Comparison of ENCODE assay signal across 23 cellular contexts in genomic region chr16:79175286-79176057, GRCh38.
A peak's percentile ranks its signal among the peaks of the same experiment; 100 is the strongest.
DNase-seq lines count a peak whose midpoint lies in the region; ATAC-seq and TF ChIP-seq lines count a peak whose summit lies in the region.
"Had no signal": no experiment of that assay in that cellular context is flagged by ENCODE, and none has a peak within 500 bp of the region (broad histone marks: within the 10 kb centered on the region; RNA-seq: fewer than 3 reads in every experiment).

No MANE protein-coding gene starts in this region.

- CTCF ChIA-PET in activated CD4-positive, alpha-beta memory T cell treated with anti-CD3 and anti-CD28 coated beads for 36 hours (lab: Charles Lee), result no interaction called here
- CTCF ChIA-PET in activated CD4-positive, alpha-beta memory T cell treated with anti-CD3 and anti-CD28 coated beads, Interleukin-2, amount 10 ng/mL, durations not matched to agents 7 days and 5 days (lab: Charles Lee), result interaction anchor here (1.1 kb wide), 1 partner anchor 130 kb away, joined by 5 read pairs; no protein-coding TSS in a partner anchor

- H3K27me3 ChIP-seq in foreskin keratinocyte, result no peaks in the 10 kb centered on the region
- H3K27me3 ChIP-seq: BE2C, MG63, Peyer's patch had no signal

- H3K27me3 Mint-ChIP-seq in activated CD4-positive, alpha-beta memory T cell treated with anti-CD3 and anti-CD28 coated beads for 36 hours, result no peaks in the 10 kb centered on the region
- no peaks in the 10 kb centered on the region for H3K27me3 Mint-ChIP-seq in activated CD4-positive, alpha-beta memory T cell treated with anti-CD3 and anti-CD28 coated beads, Interleukin-2, amount 10 ng/mL, durations not matched to agents 7 days and 5 days

- H3K36me3 Mint-ChIP-seq in activated CD4-positive, alpha-beta memory T cell treated with anti-CD3 and anti-CD28 coated beads for 36 hours, result peaks cover 6% of the 10 kb centered on the region
- H3K36me3 Mint-ChIP-seq in activated CD4-positive, alpha-beta memory T cell treated with anti-CD3 and anti-CD28 coated beads, Interleukin-2, amount 10 ng/mL, durations not matched to agents 7 days and 5 days (ENCODE audit: low read depth), result peaks cover 9% of the 10 kb centered on the region
- no peaks in the 10 kb centered on the region for H3K36me3 Mint-ChIP-seq in stimulated activated effector memory CD8-positive, alpha-beta T cell treated with anti-CD3 and anti-CD28 coated beads, Interleukin-12 subunit alpha, Interleukin-12 subunit beta, amount 100 ng/mL, for 72 hours

- no peak overlapping the region for H3K27ac ChIP-seq in foreskin keratinocyte
- H3K27ac ChIP-seq: HL-60, Peyer's patch had no signal

- peak; percentile 13 for DNase-seq in activated CD4-positive, alpha-beta memory T cell treated with anti-CD3 and anti-CD28 coated beads for 36 hours
- no peak for DNase-seq in activated CD4-positive, alpha-beta memory T cell treated with anti-CD3 and anti-CD28 coated beads, Interleukin-2, amount 10 ng/mL, durations not matched to agents 7 days and 5 days
- peak; percentile 24 for DNase-seq in NCI-H69 (lab: John Stamatoyannopoulos, UW)
- DNase-seq in foreskin keratinocyte, result no peak
- no peak for DNase-seq in stimulated activated effector memory CD8-positive, alpha-beta T cell treated with anti-CD3 and anti-CD28 coated beads, Interleukin-12 subunit alpha, Interleukin-12 subunit beta, amount 100 ng/mL, for 72 hours (ENCODE audit: low spot score in 2 of 2)
- no peak for DNase-seq in omental fat pad (ENCODE audit: low spot score)
- DNase-seq: BE2C; Calu3; CD8-positive, alpha-beta T cell; IMR-90; Karpas-422; MG63; NCI-H1048; NCI-H1436; NCI-H2029; NCI-H2171; NCI-H446; NCI-H526 treated with DMSO at 0.1 percent for 48 hours; Peyer's patch had no signal

- no peak overlapping the region for H3K4me3 Mint-ChIP-seq in activated CD4-positive, alpha-beta memory T cell treated with anti-CD3 and anti-CD28 coated beads for 36 hours
- H3K4me3 Mint-ChIP-seq in activated CD4-positive, alpha-beta memory T cell treated with anti-CD3 and anti-CD28 coated beads, Interleukin-2, amount 10 ng/mL, durations not matched to agents 7 days and 5 days, result no peak overlapping the region
- no peak overlapping the region for H3K4me3 Mint-ChIP-seq in stimulated activated effector memory CD8-positive, alpha-beta T cell treated with anti-CD3 and anti-CD28 coated beads, Interleukin-12 subunit alpha, Interleukin-12 subunit beta, amount 100 ng/mL, for 72 hours
- H3K4me3 Mint-ChIP-seq: CD8-positive, alpha-beta T cell had no signal

- TF ChIP-seq CTCF in foreskin keratinocyte (conservative IDR thresholded peaks at IDR 0.05), result no peak
- no peak for TF ChIP-seq CTCF in omental fat pad (IDR thresholded peaks at IDR 0.05)

- H3K9me3 Mint-ChIP-seq in activated CD4-positive, alpha-beta memory T cell treated with anti-CD3 and anti-CD28 coated beads for 36 hours, result peaks cover 21% of the 10 kb centered on the region
- peaks cover 24% of the 10 kb centered on the region for H3K9me3 Mint-ChIP-seq in activated CD4-positive, alpha-beta memory T cell treated with anti-CD3 and anti-CD28 coated beads, Interleukin-2, amount 10 ng/mL, durations not matched to agents 7 days and 5 days
- H3K9me3 Mint-ChIP-seq in stimulated activated effector memory CD8-positive, alpha-beta T cell treated with anti-CD3 and anti-CD28 coated beads, Interleukin-12 subunit alpha, Interleukin-12 subunit beta, amount 100 ng/mL, for 72 hours, result peaks cover under 1% of the 10 kb centered on the region

- no peak overlapping the region for H3K27ac Mint-ChIP-seq in activated CD4-positive, alpha-beta memory T cell treated with anti-CD3 and anti-CD28 coated beads for 36 hours
- no peak overlapping the region for H3K27ac Mint-ChIP-seq in activated CD4-positive, alpha-beta memory T cell treated with anti-CD3 and anti-CD28 coated beads, Interleukin-2, amount 10 ng/mL, durations not matched to agents 7 days and 5 days
- H3K27ac Mint-ChIP-seq in stimulated activated effector memory CD8-positive, alpha-beta T cell treated with anti-CD3 and anti-CD28 coated beads, Interleukin-12 subunit alpha, Interleukin-12 subunit beta, amount 100 ng/mL, for 72 hours, result no peak overlapping the region
- H3K27ac Mint-ChIP-seq: CD8-positive, alpha-beta T cell had no signal

- H3K4me1 ChIP-seq in foreskin keratinocyte, result no peaks in the 10 kb centered on the region
- H3K4me1 ChIP-seq: BE2C, HAP-1 had no signal

- POLR2A ChIA-PET in activated CD4-positive, alpha-beta memory T cell treated with anti-CD3 and anti-CD28 coated beads for 36 hours (lab: Charles Lee), result no interaction called here
- POLR2A ChIA-PET in activated CD4-positive, alpha-beta memory T cell treated with anti-CD3 and anti-CD28 coated beads, Interleukin-2, amount 10 ng/mL, durations not matched to agents 7 days and 5 days (lab: Charles Lee), result no interaction called here

- peaks cover 8% of the 10 kb centered on the region for H3K4me1 Mint-ChIP-seq in activated CD4-positive, alpha-beta memory T cell treated with anti-CD3 and anti-CD28 coated beads for 36 hours (ENCODE audit: low read depth)
- H3K4me1 Mint-ChIP-seq in activated CD4-positive, alpha-beta memory T cell treated with anti-CD3 and anti-CD28 coated beads, Interleukin-2, amount 10 ng/mL, durations not matched to agents 7 days and 5 days, result peaks cover 12% of the 10 kb centered on the region
- H3K4me1 Mint-ChIP-seq in stimulated activated effector memory CD8-positive, alpha-beta T cell treated with anti-CD3 and anti-CD28 coated beads, Interleukin-12 subunit alpha, Interleukin-12 subunit beta, amount 100 ng/mL, for 72 hours, result peaks cover 9% of the 10 kb centered on the region

- ATAC-seq in foreskin keratinocyte, result peak; percentile 15
- peak; percentile 65 for ATAC-seq in stimulated activated effector memory CD8-positive, alpha-beta T cell treated with anti-CD3 and anti-CD28 coated beads, Interleukin-12 subunit alpha, Interleukin-12 subunit beta, amount 100 ng/mL, for 72 hours
- ATAC-seq in omental fat pad (ENCODE audit: low FRiP score), result no peak
- no peak for ATAC-seq in GM18520 (IDR thresholded peaks at IDR 0.05; ENCODE audit: unreplicated experiment)
- ATAC-seq: CD8-positive, alpha-beta T cell; Right ventricle myocardium inferior had no signal

- intact Hi-C loops in activated CD4-positive, alpha-beta memory T cell treated with anti-CD3 and anti-CD28 coated beads for 36 hours (cut with micrococcal nuclease), result no loop called here

Comparison
In these comparisons a context has a peak if more than half of its experiments do, and no peak if none do; other contexts are left out.
1. DNase-seq: peak in activated CD4-positive, alpha-beta memory T cell treated with anti-CD3 and anti-CD28 coated beads for 36 hours (single experiment) and NCI-H69 (single experiment); none in activated CD4-positive, alpha-beta memory T cell treated with anti-CD3 and anti-CD28 coated beads, Interleukin-2, amount 10 ng/mL, durations not matched to agents 7 days and 5 days (single experiment), foreskin keratinocyte (0 of 2), stimulated activated effector memory CD8-positive, alpha-beta T cell treated with anti-CD3 and anti-CD28 coated beads, Interleukin-12 subunit alpha, Interleukin-12 subunit beta, amount 100 ng/mL, for 72 hours (0 of 2) and omental fat pad (single experiment).
2. ATAC-seq: peak in foreskin keratinocyte (single experiment) and stimulated activated effector memory CD8-positive, alpha-beta T cell treated with anti-CD3 and anti-CD28 coated beads, Interleukin-12 subunit alpha, Interleukin-12 subunit beta, amount 100 ng/mL, for 72 hours (single experiment); none in omental fat pad (single experiment) and GM18520 (single experiment).